ENCODE assay signal across 1 cellular context in genomic region chr7:55588379-55588699, GRCh38.
TF ChIP-seq lines count a peak whose summit lies in the region.

No MANE protein-coding gene starts in this region.

TF ChIP-seq in K562, 482 proteins besides CTCF, POLR2A, EP300 and RAD21:
- no peak for TF ChIP-seq TCF7 (IDR thresholded peaks at IDR 0.05; ENCODE audit: borderline replicate concordance)
- TF ChIP-seq SNIP1 (IDR thresholded peaks at IDR 0.05; ENCODE audit: low read depth), result no peak
- TF ChIP-seq, protein P1, sequence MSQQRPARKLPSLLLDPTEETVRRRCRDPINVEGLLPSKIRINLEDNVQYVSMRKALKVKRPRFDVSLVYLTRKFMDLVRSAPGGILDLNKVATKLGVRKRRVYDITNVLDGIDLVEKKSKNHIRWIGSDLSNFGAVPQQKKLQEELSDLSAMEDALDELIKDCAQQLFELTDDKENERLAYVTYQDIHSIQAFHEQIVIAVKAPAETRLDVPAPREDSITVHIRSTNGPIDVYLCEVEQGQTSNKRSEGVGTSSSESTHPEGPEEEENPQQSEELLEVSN (IDR thresholded peaks at IDR 0.05; ENCODE audit: borderline replicate concordance in 1 of 2, extremely low read depth in 1 of 2, insufficient read depth in 1 of 2, insufficient read length in 1 of 2, low read depth in 1 of 2, low read length in 1 of 2, poor library complexity in 1 of 2, severe bottlenecking in 1 of 2), result no peak
- TF ChIP-seq HLTF (IDR thresholded peaks at IDR 0.05), result no peak
- no peak for TF ChIP-seq ZNF76 (CRISPR knock-in tag; IDR thresholded peaks at IDR 0.05; ENCODE audit: borderline replicate concordance)
- TF ChIP-seq KDM5B (IDR thresholded peaks at IDR 0.05; ENCODE audit: insufficient replicate concordance, low read depth, low read length), result no peak
- TF ChIP-seq ZKSCAN1 (IDR thresholded peaks at IDR 0.05; ENCODE audit: low read depth, low read length), result no peak
- no peak for TF ChIP-seq NFE2 (IDR thresholded peaks at IDR 0.05; ENCODE audit: low read depth)
- TF ChIP-seq POLR2AphosphoS2 (IDR thresholded peaks at IDR 0.05; ENCODE audit: low read length), result no peak
- TF ChIP-seq BRD4 (IDR thresholded peaks at IDR 0.05), result no peak
